ENCODE assay signal across 1 cellular context in the genomic region with DNA sequence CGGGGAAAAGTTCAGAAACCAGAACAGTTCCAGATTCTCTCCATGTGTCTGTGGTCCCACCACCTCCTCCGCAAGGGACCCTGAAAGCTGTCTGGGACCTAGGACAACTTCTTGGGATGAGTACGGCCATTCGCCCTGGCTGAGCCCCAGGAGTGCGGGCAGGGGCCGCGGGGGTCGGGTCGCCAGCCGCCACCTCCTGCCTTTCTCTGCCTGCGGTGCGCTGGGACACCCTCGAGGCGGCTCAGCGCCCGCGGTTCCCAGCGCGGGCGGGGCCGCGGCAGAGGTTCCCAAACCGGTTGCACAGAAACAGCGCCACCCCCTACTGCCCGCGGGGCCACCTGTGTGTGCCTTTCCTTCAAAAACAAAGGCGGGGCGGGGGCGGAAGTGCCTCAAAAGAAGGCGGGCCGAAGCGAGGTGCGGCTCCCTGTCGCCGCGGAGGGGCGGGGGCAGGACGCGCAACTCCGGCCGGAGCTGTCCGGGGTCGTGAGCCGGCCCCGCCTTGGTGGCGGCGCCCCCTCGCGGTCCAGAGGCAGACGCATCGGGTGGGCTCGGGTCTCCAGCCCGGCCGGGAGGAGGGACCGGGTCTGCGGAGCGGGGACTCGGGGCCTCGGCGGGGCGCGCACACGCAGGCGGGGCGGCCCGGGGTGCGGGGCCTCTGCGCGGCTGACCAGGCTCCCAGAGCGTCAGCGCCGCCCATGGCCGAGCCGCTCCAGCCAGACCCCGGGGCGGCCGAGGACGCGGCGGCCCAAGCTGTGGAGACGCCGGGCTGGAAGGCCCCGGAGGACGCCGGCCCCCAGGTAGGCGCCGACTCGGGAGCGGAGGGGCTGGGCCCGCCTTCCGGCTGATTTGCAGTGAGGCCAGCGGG.
TF ChIP-seq lines count a peak whose summit lies in the region.

Gene HEBP2 (plus strand): TSS at position 423 of the 865 bp plus-strand sequence. CDS start 273 bp downstream, at position 696.

TF ChIP-seq in WTC11, 78 proteins besides CTCF, POLR2A, EP300 and RAD21 (continued from another document):
- TF ChIP-seq, protein P1, sequence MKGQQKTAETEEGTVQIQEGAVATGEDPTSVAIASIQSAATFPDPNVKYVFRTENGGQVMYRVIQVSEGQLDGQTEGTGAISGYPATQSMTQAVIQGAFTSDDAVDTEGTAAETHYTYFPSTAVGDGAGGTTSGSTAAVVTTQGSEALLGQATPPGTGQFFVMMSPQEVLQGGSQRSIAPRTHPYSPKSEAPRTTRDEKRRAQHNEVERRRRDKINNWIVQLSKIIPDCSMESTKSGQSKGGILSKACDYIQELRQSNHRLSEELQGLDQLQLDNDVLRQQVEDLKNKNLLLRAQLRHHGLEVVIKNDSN (CRISPR knock-in tag; IDR thresholded peaks at IDR 0.05): no peak
- no peak for TF ChIP-seq GRHL2 (CRISPR knock-in tag; IDR thresholded peaks at IDR 0.05; ENCODE audit: insufficient replicate concordance, severe bottlenecking)
- TF ChIP-seq, protein P2, sequence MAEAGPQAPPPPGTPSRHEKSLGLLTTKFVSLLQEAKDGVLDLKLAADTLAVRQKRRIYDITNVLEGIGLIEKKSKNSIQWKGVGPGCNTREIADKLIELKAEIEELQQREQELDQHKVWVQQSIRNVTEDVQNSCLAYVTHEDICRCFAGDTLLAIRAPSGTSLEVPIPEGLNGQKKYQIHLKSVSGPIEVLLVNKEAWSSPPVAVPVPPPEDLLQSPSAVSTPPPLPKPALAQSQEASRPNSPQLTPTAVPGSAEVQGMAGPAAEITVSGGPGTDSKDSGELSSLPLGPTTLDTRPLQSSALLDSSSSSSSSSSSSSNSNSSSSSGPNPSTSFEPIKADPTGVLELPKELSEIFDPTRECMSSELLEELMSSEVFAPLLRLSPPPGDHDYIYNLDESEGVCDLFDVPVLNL (CRISPR knock-in tag; IDR thresholded peaks at IDR 0.05; ENCODE audit: borderline replicate concordance, low read depth): no peak; the same call in 1 of the 2 replicates
- no peak for TF ChIP-seq ZNF232 (CRISPR knock-in tag; IDR thresholded peaks at IDR 0.05)
- TF ChIP-seq PRRX2 (CRISPR knock-in tag; IDR thresholded peaks at IDR 0.05): no peak
- TF ChIP-seq ZNF396 (CRISPR knock-in tag; IDR thresholded peaks at IDR 0.05; ENCODE audit: borderline replicate concordance): no peak
